ENCODE assay signal across 14 cellular contexts in the genomic region with DNA sequence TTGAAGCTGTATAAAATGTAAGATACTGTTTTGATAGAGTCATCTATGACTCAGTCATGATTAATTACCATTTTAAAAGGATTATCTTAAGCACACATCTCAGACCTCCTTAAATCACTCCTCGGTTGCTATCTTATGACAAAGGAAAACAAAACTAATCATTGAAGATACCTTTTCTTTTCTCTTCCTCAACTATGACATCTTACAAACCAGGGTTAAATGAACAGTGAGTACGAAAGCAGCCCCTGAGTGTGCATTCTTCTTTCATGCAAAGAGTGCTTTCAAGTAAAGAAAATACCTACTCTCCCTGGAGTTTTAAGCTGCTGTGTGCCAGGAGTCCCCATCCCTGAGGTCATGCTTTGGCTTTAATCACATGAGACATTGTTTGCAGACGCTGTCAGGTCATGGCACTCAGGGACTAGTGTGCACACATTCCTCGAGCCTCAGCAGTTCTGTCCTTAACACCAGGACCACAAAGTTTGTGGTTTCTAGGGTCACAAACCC.
DNase-seq lines count a peak whose midpoint lies in the region; ATAC-seq, FAIRE-seq and TF ChIP-seq lines count a peak whose summit lies in the region.
"Had no signal": no experiment of that assay in that cellular context is flagged by ENCODE, and none has a peak within 500 bp of the region (broad histone marks: within the 10 kb centered on the region; RNA-seq: fewer than 3 reads in every experiment).

No MANE protein-coding gene starts in this region.

- no peaks in the 10 kb centered on the region for H3K9me3 Mint-ChIP-seq in mesothelial cell of epicardium
- no peaks in the 10 kb centered on the region for H3K9me3 Mint-ChIP-seq in activated CD4-positive, alpha-beta T cell treated with anti-CD3 and anti-CD28 coated beads, Interleukin-2, amount 10 ng/mL, durations not matched to agents 24 days and 14 days

- WGBS in stomach, 5 donors, result 20 to 32% (median 23%) methylated on average over 4 of the region's 4 CpGs

- DNase-seq in AG20443 (ENCODE audit: low spot score), result peak; percentile 49
- DNase-seq in NCI-H82 treated with DMSO at 0.1 percent for 48 hours (lab: John Stamatoyannopoulos, UW; ENCODE audit: unreplicated experiment), result peak; percentile 23
- DNase-seq in mesothelial cell of epicardium (ENCODE audit: low spot score in 2 of 2, unreplicated experiment in 2 of 2), result no peak
- DNase-seq in activated CD4-positive, alpha-beta T cell treated with anti-CD3 and anti-CD28 coated beads, Interleukin-2, amount 10 ng/mL, durations not matched to agents 24 days and 14 days, result no peak
- no peak for DNase-seq in stomach
- DNase-seq in activated gamma-delta T cell (lab: John Stamatoyannopoulos, UW), result no peak
- DNase-seq: activated gamma-delta T cell treated with Interleukin-2 at 50 U/mL for 16 hours, C1 segment of cervical spinal cord, immature natural killer cell, NCI-H1930, Right ventricle myocardium superior had no signal

- H3K4me3 Mint-ChIP-seq in mesothelial cell of epicardium, result no peak overlapping the region
- no peak overlapping the region for H3K4me3 Mint-ChIP-seq in activated CD4-positive, alpha-beta T cell treated with anti-CD3 and anti-CD28 coated beads, Interleukin-2, amount 10 ng/mL, durations not matched to agents 24 days and 14 days
- H3K4me3 Mint-ChIP-seq: immature natural killer cell had no signal

- no peak overlapping the region for H3K4me3 ChIP-seq in stomach
- H3K4me3 ChIP-seq: thoracic aorta had no signal

- TF ChIP-seq POLR2A in stomach (IDR thresholded peaks at IDR 0.05), result no peak

- intact Hi-C loops in activated CD4-positive, alpha-beta T cell treated with anti-CD3 and anti-CD28 coated beads, Interleukin-2, amount 10 ng/mL, durations not matched to agents 24 days and 14 days (cut with micrococcal nuclease), result no loop called here
- intact Hi-C loops in stomach (cut with DNase I; ENCODE audit: low total_unique reads), result no loop called here

- H3K4me1 Mint-ChIP-seq in mesothelial cell of epicardium, result peaks cover 71% of the 10 kb centered on the region
- H3K4me1 Mint-ChIP-seq in activated CD4-positive, alpha-beta T cell treated with anti-CD3 and anti-CD28 coated beads, Interleukin-2, amount 10 ng/mL, durations not matched to agents 24 days and 14 days, result no peaks in the 10 kb centered on the region
- H3K4me1 Mint-ChIP-seq: immature natural killer cell had no signal

- no peaks in the 10 kb centered on the region for H3K9me3 ChIP-seq in stomach
- H3K9me3 ChIP-seq: thoracic aorta had no signal

- no peak overlapping the region for H3K27ac ChIP-seq in stomach
- H3K27ac ChIP-seq: thoracic aorta had no signal

- no peaks in the 10 kb centered on the region for H3K27me3 Mint-ChIP-seq in mesothelial cell of epicardium (ENCODE audit: low read depth)
- no peaks in the 10 kb centered on the region for H3K27me3 Mint-ChIP-seq in activated CD4-positive, alpha-beta T cell treated with anti-CD3 and anti-CD28 coated beads, Interleukin-2, amount 10 ng/mL, durations not matched to agents 24 days and 14 days

- H3K36me3 ChIP-seq in stomach, result no peaks in the 10 kb centered on the region
- H3K36me3 ChIP-seq: thoracic aorta had no signal

- no peak for TF ChIP-seq EP300 in stomach (IDR thresholded peaks at IDR 0.05)

- no peaks in the 10 kb centered on the region for H3K4me1 ChIP-seq in stomach

- FAIRE-seq in endometrium (lab: Jason Lieb, UNC), result peak; percentile 83

- peak overlapping the region; percentile 91 for H3K27ac Mint-ChIP-seq in mesothelial cell of epicardium
- no peak overlapping the region for H3K27ac Mint-ChIP-seq in activated CD4-positive, alpha-beta T cell treated with anti-CD3 and anti-CD28 coated beads, Interleukin-2, amount 10 ng/mL, durations not matched to agents 24 days and 14 days
- H3K27ac Mint-ChIP-seq: immature natural killer cell had no signal

- H3K36me3 Mint-ChIP-seq in mesothelial cell of epicardium, result peaks cover 2% of the 10 kb centered on the region
- no peaks in the 10 kb centered on the region for H3K36me3 Mint-ChIP-seq in activated CD4-positive, alpha-beta T cell treated with anti-CD3 and anti-CD28 coated beads, Interleukin-2, amount 10 ng/mL, durations not matched to agents 24 days and 14 days (ENCODE audit: low read depth)
- H3K36me3 Mint-ChIP-seq: immature natural killer cell had no signal

- ATAC-seq in HG03520 (IDR thresholded peaks at IDR 0.05; ENCODE audit: unreplicated experiment), result no peak

- H3K27me3 ChIP-seq in stomach, result no peaks in the 10 kb centered on the region

- TF ChIP-seq CTCF in mesothelial cell of epicardium (IDR thresholded peaks at IDR 0.05; ENCODE audit: unreplicated experiment), result no peak
- TF ChIP-seq CTCF in stomach (IDR thresholded peaks at IDR 0.05), result no peak

Comparison
In these comparisons a context has a peak if more than half of its experiments do, and no peak if none do; other contexts are left out.
1. DNase-seq: peak in AG20443 (single experiment) and NCI-H82 treated with DMSO at 0.1 percent for 48 hours (single experiment); none in mesothelial cell of epicardium (0 of 2), activated CD4-positive, alpha-beta T cell treated with anti-CD3 and anti-CD28 coated beads, Interleukin-2, amount 10 ng/mL, durations not matched to agents 24 days and 14 days (single experiment), stomach (single experiment) and activated gamma-delta T cell (single experiment).